In genomic region chr2:118339386-118339785, GRCh38 we compare ENCODE assay signal across 7 cellular contexts.
"Had no signal": no experiment of that assay in that cellular context is flagged by ENCODE, and none has a peak within 500 bp of the region (broad histone marks: within the 10 kb centered on the region; RNA-seq: fewer than 3 reads in every experiment).

No MANE protein-coding gene starts in this region.

- FAIRE-seq: HTR-8/SVneo had no signal

- H3K4me3 ChIP-seq: HAP-1 had no signal

- ATAC-seq: HCT116 had no signal

- H3K36me3 ChIP-seq: HAP-1 had no signal

- H3K9me3 ChIP-seq: HAP-1 had no signal

- H3K27ac Mint-ChIP-seq: IgD-negative memory B cell had no signal

- H3K36me3 Mint-ChIP-seq: IgD-negative memory B cell had no signal

- DNase-seq: GOT3, H7, KG1 had no signal

- H3K4me3 Mint-ChIP-seq: IgD-negative memory B cell had no signal

- H3K4me1 ChIP-seq: HAP-1 had no signal

- H3K27me3 Mint-ChIP-seq: IgD-negative memory B cell had no signal

- H3K4me1 Mint-ChIP-seq: IgD-negative memory B cell had no signal
